8 cellular contexts compared by ENCODE assay signal in genomic region chr19:57435062-57435978, GRCh38. TPM values are rescaled to one million over a fixed set of nuclear protein-coding genes. Genes with fewer than 3 reads are reported as not detected.
DNase-seq lines count a peak whose midpoint lies in the region; ATAC-seq and TF ChIP-seq lines count a peak whose summit lies in the region.

ZNF749 (plus strand) TSS chr19:57435325; CDS start chr19:57435579, 254 bp downstream.

- H3K4me3 ChIP-seq in GM08714 (ENCODE audit: low read length) (peak within 1 kb of the TSS; percentile 81), SK-N-SH (ENCODE audit: low read depth in 2 of 2, low read length in 1 of 2) (peak within 1 kb of the TSS; percentile 77 to 93)

- H3F3A ChIP-seq in SK-N-SH (replicated peaks; ENCODE audit: insufficient read depth) = no peaks in the 10 kb centered on the region

- peaks cover 24% of the 10 kb centered on the region for H3K4me1 Mint-ChIP-seq in activated naive CD4-positive, alpha-beta T cell treated with anti-CD3 and anti-CD28 coated beads, Interleukin-2, amount 10 ng/mL, durations not matched to agents 7 days and 5 days

- H3K9me2 ChIP-seq in SK-N-SH = no peaks in the 10 kb centered on the region

- peak within 1 kb of the TSS; percentile 98 for H3K4me2 ChIP-seq in SK-N-SH

- no peaks in the 10 kb centered on the region for H3K27me3 Mint-ChIP-seq in activated naive CD4-positive, alpha-beta T cell treated with anti-CD3 and anti-CD28 coated beads, Interleukin-2, amount 10 ng/mL, durations not matched to agents 7 days and 5 days

- peak within 1 kb of the TSS; percentile 93 for H3K27ac Mint-ChIP-seq in activated naive CD4-positive, alpha-beta T cell treated with anti-CD3 and anti-CD28 coated beads, Interleukin-2, amount 10 ng/mL, durations not matched to agents 7 days and 5 days

- H4K20me1 ChIP-seq in SK-N-SH (ENCODE audit: insufficient read depth) = no peaks in the 10 kb centered on the region

- H3K79me2 ChIP-seq in SK-N-SH (ENCODE audit: insufficient read depth) = peaks cover 51% of the 10 kb centered on the region

- peaks cover 0 to 6% of the 10 kb centered on the region in 2 experiments for H3K36me3 ChIP-seq in SK-N-SH (replicated peaks in 1 of 2; ENCODE audit: control insufficient read depth in 1 of 2, insufficient read depth in 2 of 2, low read length in 1 of 2)

- peak; percentile 93 for ATAC-seq in HG02610 (IDR thresholded peaks at IDR 0.05; ENCODE audit: unreplicated experiment)

- DNase-seq in NCI-H1092 (lab: John Stamatoyannopoulos, UW) (peak; percentile 95), SK-N-SH (peak; percentile 94), globus pallidus (ENCODE audit: low spot score) (peak; percentile 97), non-pigmented ciliary epithelial cell (ENCODE audit: low read depth) (peak; percentile 94), superior temporal gyrus (ENCODE audit: extremely low spot score) (peak; percentile 100)
- peak; percentile 99 for DNase-seq in activated naive CD4-positive, alpha-beta T cell treated with anti-CD3 and anti-CD28 coated beads, Interleukin-2, amount 10 ng/mL, durations not matched to agents 7 days and 5 days

- peak within 1 kb of the TSS; percentile 96 for H3K4me3 Mint-ChIP-seq in activated naive CD4-positive, alpha-beta T cell treated with anti-CD3 and anti-CD28 coated beads, Interleukin-2, amount 10 ng/mL, durations not matched to agents 7 days and 5 days

- CTCF ChIA-PET in SK-N-SH (lab: Yijun Ruan, JAX) = interaction anchor here (0.5 to 1.6 kb wide), 4 partner anchors 28 to 879 kb away, joined by 3 to 4 read pairs (median 3); no protein-coding TSS in a partner anchor
- CTCF ChIA-PET in activated naive CD4-positive, alpha-beta T cell treated with anti-CD3 and anti-CD28 coated beads, Interleukin-2, amount 10 ng/mL, durations not matched to agents 7 days and 5 days (lab: Charles Lee) = no interaction called here

- peaks cover 7 to 8% of the 10 kb centered on the region in 2 experiments; a peak in 3 of 4 replicates for H3K4me1 ChIP-seq in SK-N-SH (ENCODE audit: control insufficient read depth in 1 of 2, insufficient read depth in 2 of 2, low read depth in 1 of 2, low read length in 1 of 2)

- no peaks in the 10 kb centered on the region for H3K9me3 ChIP-seq in SK-N-SH

- H3K9ac ChIP-seq in SK-N-SH = peak within 1 kb of the TSS; percentile 83

- H3K9me3 Mint-ChIP-seq in activated naive CD4-positive, alpha-beta T cell treated with anti-CD3 and anti-CD28 coated beads, Interleukin-2, amount 10 ng/mL, durations not matched to agents 7 days and 5 days = peaks cover 46% of the 10 kb centered on the region

- no peak for TF ChIP-seq CTCF in SK-N-SH (IDR thresholded peaks at IDR 0.05)

- under 1% methylated on average over 51 of the region's 61 CpGs for WGBS in SK-N-SH (ENCODE audit: low lambda C conversion rate)

- TF ChIP-seq EP300 in SK-N-SH (IDR thresholded peaks at IDR 0.05; ENCODE audit: borderline replicate concordance in 1 of 2, low read depth in 1 of 2, low read length in 1 of 2) = no peak; a peak in 1 of 4 replicates

- peaks cover 45% of the 10 kb centered on the region for H3K36me3 Mint-ChIP-seq in activated naive CD4-positive, alpha-beta T cell treated with anti-CD3 and anti-CD28 coated beads, Interleukin-2, amount 10 ng/mL, durations not matched to agents 7 days and 5 days

- no peaks in the 10 kb centered on the region for H3K27me3 ChIP-seq in SK-N-SH (ENCODE audit: insufficient read depth)

- peak within 1 kb of the TSS; percentile 53 to 81 for H3K27ac ChIP-seq in SK-N-SH (ENCODE audit: low read depth in 2 of 2, low read length in 1 of 2)

- H2AFZ ChIP-seq in SK-N-SH (ENCODE audit: low read depth) = peak within 1 kb of the TSS; percentile 90

- TF ChIP-seq RAD21 in SK-N-SH (IDR thresholded peaks at IDR 0.05; ENCODE audit: low read length) = no peak

- POLR2A ChIA-PET in SK-N-SH (lab: Yijun Ruan, JAX) = interaction anchor here (0.6 to 1.1 kb wide), 4 partner anchors 9 to 490 kb away, joined by 3 to 4 read pairs (median 4); partner anchors contain the start of genes TRAPPC2B, ZNF304 and ZNF547

TF ChIP-seq in SK-N-SH, 30 proteins besides CTCF, POLR2A, EP300 and RAD21:
- 0 out of 2 replicates have a peak, but pooled peaks have one; percentile 3 for TF ChIP-seq TCF12 (IDR thresholded peaks at IDR 0.05)
- no peak for TF ChIP-seq FOXM1 (IDR thresholded peaks at IDR 0.05; ENCODE audit: low read depth)
- TF ChIP-seq CHD2 (IDR thresholded peaks at IDR 0.05; ENCODE audit: low read length, partially characterized antibody) = peak; percentile 94
- no peak for TF ChIP-seq FOXJ3 (CRISPR knock-in tag; IDR thresholded peaks at IDR 0.05)
- no peak for TF ChIP-seq GATA2 (CRISPR knock-in tag; IDR thresholded peaks at IDR 0.05)
- peak; percentile 54 for TF ChIP-seq ELF1 (IDR thresholded peaks at IDR 0.05)
- TF ChIP-seq FOSL2 (IDR thresholded peaks at IDR 0.05; ENCODE audit: borderline replicate concordance, low read depth) = no peak
- TF ChIP-seq MXI1 (IDR thresholded peaks at IDR 0.05; ENCODE audit: low read depth, low read length) = peak; percentile 95
- no peak for TF ChIP-seq USF1 (IDR thresholded peaks at IDR 0.05; ENCODE audit: borderline replicate concordance, low read depth)
- TF ChIP-seq PBX3 (IDR thresholded peaks at IDR 0.05) = peak; percentile 78
- 0 out of 2 replicates have a peak, but pooled peaks have one; percentile 40 for TF ChIP-seq SIN3A (IDR thresholded peaks at IDR 0.05; ENCODE audit: borderline replicate concordance, low read depth, low read length)
- peak; percentile 71; the same call in 1 of the 2 replicates for TF ChIP-seq YY1 (IDR thresholded peaks at IDR 0.05; ENCODE audit: low read depth)
- 0 out of 2 replicates have a peak, but pooled peaks have one; percentile 9 for TF ChIP-seq RFX5 (IDR thresholded peaks at IDR 0.05; ENCODE audit: low read length)
- TF ChIP-seq MAX (IDR thresholded peaks at IDR 0.05; ENCODE audit: low read depth) = peak; percentile 68; the same call in 1 of the 2 replicates
- TF ChIP-seq SMC3 (IDR thresholded peaks at IDR 0.05; ENCODE audit: low read depth, low read length) = no peak
- TF ChIP-seq NFIC (IDR thresholded peaks at IDR 0.05; ENCODE audit: borderline replicate concordance) = no peak
- no peak for TF ChIP-seq RCOR1 (IDR thresholded peaks at IDR 0.05; ENCODE audit: low read length)
- TF ChIP-seq GABPA (IDR thresholded peaks at IDR 0.05; ENCODE audit: low read depth) = peak; percentile 80
- TF ChIP-seq NRF1 (IDR thresholded peaks at IDR 0.05; ENCODE audit: low read depth, low read length) = no peak
- no peak for TF ChIP-seq EZH2phosphoT487 (IDR thresholded peaks at IDR 0.05; ENCODE audit: borderline replicate concordance, low read depth)
- no peak for TF ChIP-seq MEF2A (IDR thresholded peaks at IDR 0.05; ENCODE audit: borderline replicate concordance, low read depth)
- no peak for TF ChIP-seq IRF3 (IDR thresholded peaks at IDR 0.05; ENCODE audit: low read depth, low read length)
- peak; percentile 77 for TF ChIP-seq POLR2AphosphoS5 (IDR thresholded peaks at IDR 0.05; ENCODE audit: low read depth, low read length)
- peak; percentile 56; the same call in 1 of the 2 replicates for TF ChIP-seq TAF1 (IDR thresholded peaks at IDR 0.05; ENCODE audit: borderline replicate concordance, low read depth, low read length)
TF ChIP-seq in SK-N-SH: peak in this region for 12.

RNA-seq across cellular contexts. Expression of gene ZNF749, which starts in this region (rescaled TPM):
- 12.6 and 14.9 TPM in 2 replicates for polyA plus RNA-seq in SK-N-SH (2012; rRNA removed)
- 9.9 and 10.1 TPM in 2 replicates for polyA plus RNA-seq in SK-N-SH (2012; cell fraction: cytosol; rRNA removed)
- polyA plus RNA-seq in SK-N-SH (2012; cell fraction: nucleus; rRNA removed) = 10.7 and 16.4 TPM in 2 replicates

Comparison
In these comparisons a context has a peak if more than half of its experiments do, and no peak if none do; other contexts are left out.
1. Peak in every context shown above with its lines: DNase-seq, ATAC-seq, H3K4me3 ChIP-seq and H3K27ac ChIP-seq.